ENCODE assay signal across 32 cellular contexts in genomic region chr10:65910209-65910608, GRCh38.
"Had no signal": no experiment of that assay in that cellular context is flagged by ENCODE, and none has a peak within 500 bp of the region (broad histone marks: within the 10 kb centered on the region; RNA-seq: fewer than 3 reads in every experiment).

No MANE protein-coding gene starts in this region.

- ATAC-seq: activated CD4-positive, CD25-positive, alpha-beta regulatory T cell treated with anti-CD3 and anti-CD28 coated beads, Interleukin-2, amount 50 U/mL, for 24 hours; activated CD8-positive, alpha-beta T cell treated with anti-CD3 and anti-CD28 coated beads, Interleukin-2, amount 10 ng/mL, durations not matched to agents 7 days and 5 days; activated naive CD4-positive, alpha-beta T cell treated with anti-CD3 and anti-CD28 coated beads, Interleukin-2, amount 50 U/mL, for 72 hours; activated T-cell treated with anti-CD3 and anti-CD28 coated beads, Interleukin-2, amount 50 U/mL, for 72 hours; gastroesophageal sphincter; T-helper 17 cell had no signal

- H3K4me3 Mint-ChIP-seq: activated B cell treated with CpG ODN at 0.5 μM for 24 hours; activated CD4-positive, alpha-beta memory T cell treated with anti-CD3 and anti-CD28 coated beads for 36 hours; activated CD8-positive, alpha-beta T cell treated with anti-CD3 and anti-CD28 coated beads, Interleukin-2, amount 10 ng/mL, durations not matched to agents 7 days and 5 days; activated naive CD4-positive, alpha-beta T cell treated with anti-CD3 and anti-CD28 coated beads, Interleukin-2, amount 10 ng/mL, durations not matched to agents 7 days and 5 days; activated naive CD8-positive, alpha-beta T cell treated with anti-CD3 and anti-CD28 coated beads, Interleukin-2, amount 10 ng/mL, durations not matched to agents 7 days and 5 days; activated T-cell treated with anti-CD3 and anti-CD28 coated beads, Interleukin-2, amount 50 U/mL, for 24 hours; activated T-cell treated with anti-CD3 and anti-CD28 coated beads, Interleukin-2, amount 50 U/mL, for 72 hours; brain; T-helper 17 cell; T-helper 2 cell treated with Interferon-gamma antibody and Interleukin-4, amounts not matched to agents 5 μg/mL and 100 μg/mL, for 36 hours had no signal

- H3K36me3 Mint-ChIP-seq: activated CD4-positive, alpha-beta memory T cell treated with anti-CD3 and anti-CD28 coated beads for 36 hours; activated naive CD4-positive, alpha-beta T cell treated with anti-CD3 and anti-CD28 coated beads, Interleukin-2, amount 10 ng/mL, durations not matched to agents 7 days and 5 days; activated naive CD4-positive, alpha-beta T cell treated with anti-CD3 and anti-CD28 coated beads, Interleukin-2, amount 50 U/mL, for 72 hours; activated naive CD8-positive, alpha-beta T cell treated with anti-CD3 and anti-CD28 coated beads, Interleukin-2, amount 10 ng/mL, durations not matched to agents 7 days and 5 days; brain had no signal

- H3K27ac Mint-ChIP-seq: activated B cell treated with CpG ODN at 0.5 μM for 24 hours; activated CD4-positive, alpha-beta memory T cell treated with anti-CD3 and anti-CD28 coated beads for 36 hours; activated CD8-positive, alpha-beta T cell treated with anti-CD3 and anti-CD28 coated beads, Interleukin-2, amount 10 ng/mL, durations not matched to agents 7 days and 5 days; activated naive CD4-positive, alpha-beta T cell treated with anti-CD3 and anti-CD28 coated beads, Interleukin-2, amount 10 ng/mL, durations not matched to agents 7 days and 5 days; activated naive CD4-positive, alpha-beta T cell treated with anti-CD3 and anti-CD28 coated beads, Interleukin-2, amount 50 U/mL, for 72 hours; activated naive CD8-positive, alpha-beta T cell treated with anti-CD3 and anti-CD28 coated beads, Interleukin-2, amount 10 ng/mL, durations not matched to agents 7 days and 5 days; activated T-cell treated with anti-CD3 and anti-CD28 coated beads, Interleukin-2, amount 50 U/mL, for 24 hours; activated T-cell treated with anti-CD3 and anti-CD28 coated beads, Interleukin-2, amount 50 U/mL, for 72 hours; T-helper 17 cell; T-helper 2 cell treated with Interferon-gamma antibody and Interleukin-4, amounts not matched to agents 5 μg/mL and 100 μg/mL, for 36 hours had no signal

- DNase-seq: activated B cell treated with CpG ODN at 0.5 μM for 24 hours; activated CD4-positive, alpha-beta memory T cell treated with anti-CD3 and anti-CD28 coated beads for 36 hours; activated CD4-positive, alpha-beta T cell treated with anti-CD3 and anti-CD28 coated beads for 48 hours; activated CD4-positive, alpha-beta T cell treated with anti-CD3 and anti-CD28 coated beads, Interleukin-2, amount 50 U/mL, for 1 hour; activated CD8-positive, alpha-beta memory T cell treated with anti-CD3 and anti-CD28 coated beads, Interleukin-2, amount 50 U/mL, for 48 hours; activated CD8-positive, alpha-beta T cell treated with anti-CD3 and anti-CD28 coated beads, Interleukin-2, amount 10 ng/mL, durations not matched to agents 7 days and 5 days; activated gamma-delta T cell; activated naive CD4-positive, alpha-beta T cell; activated naive CD4-positive, alpha-beta T cell treated with anti-CD3 and anti-CD28 coated beads, Interleukin-2, amount 10 ng/mL, durations not matched to agents 7 days and 5 days; activated naive CD8-positive, alpha-beta T cell treated with anti-CD3 and anti-CD28 coated beads, Interleukin-2, amount 10 ng/mL, durations not matched to agents 7 days and 5 days; activated T-cell treated with anti-CD3 and anti-CD28 coated beads for 4 hours; activated T-cell treated with anti-CD3 and anti-CD28 coated beads, Interleukin-2, amount 50 U/mL, for 24 hours; activated T-cell treated with anti-CD3 and anti-CD28 coated beads, Interleukin-2, amount 50 U/mL, for 72 hours; central memory CD4-positive, alpha-beta T cell; cerebellar nuclear complex; colonic mucosa; effector CD8-positive, alpha-beta T cell; esophagus squamous epithelium; foreskin melanocyte; T-helper 1 cell; T-helper 17 cell; T1000; WERI-Rb-1 had no signal

- H3K27ac ChIP-seq: ascending aorta, breast epithelium, cardiac muscle cell, colonic mucosa, epithelial cell of prostate, esophagus squamous epithelium, gastroesophageal sphincter, WERI-Rb-1 had no signal

- H3K4me1 ChIP-seq: ascending aorta, breast epithelium, colonic mucosa, esophagus squamous epithelium, gastroesophageal sphincter had no signal

- H3K36me3 ChIP-seq: ascending aorta, breast epithelium, cardiac muscle cell, colonic mucosa, esophagus squamous epithelium, gastroesophageal sphincter, WERI-Rb-1 had no signal

- H3K27me3 Mint-ChIP-seq: activated B cell treated with CpG ODN at 0.5 μM for 24 hours; activated CD4-positive, alpha-beta memory T cell treated with anti-CD3 and anti-CD28 coated beads for 36 hours; activated naive CD4-positive, alpha-beta T cell treated with anti-CD3 and anti-CD28 coated beads, Interleukin-2, amount 10 ng/mL, durations not matched to agents 7 days and 5 days; activated naive CD8-positive, alpha-beta T cell treated with anti-CD3 and anti-CD28 coated beads, Interleukin-2, amount 10 ng/mL, durations not matched to agents 7 days and 5 days; activated T-cell treated with anti-CD3 and anti-CD28 coated beads, Interleukin-2, amount 50 U/mL, for 24 hours; brain; T-helper 17 cell had no signal

- H3K4me1 Mint-ChIP-seq: activated B cell treated with CpG ODN at 0.5 μM for 24 hours; activated naive CD4-positive, alpha-beta T cell treated with anti-CD3 and anti-CD28 coated beads, Interleukin-2, amount 10 ng/mL, durations not matched to agents 7 days and 5 days; activated naive CD8-positive, alpha-beta T cell treated with anti-CD3 and anti-CD28 coated beads, Interleukin-2, amount 10 ng/mL, durations not matched to agents 7 days and 5 days; T-helper 17 cell had no signal

- H3K9me3 Mint-ChIP-seq: brain had no signal

- H3K4me3 ChIP-seq: ascending aorta, breast epithelium, cardiac muscle cell, colonic mucosa, esophagus squamous epithelium, gastroesophageal sphincter had no signal

- H3K27me3 ChIP-seq: ascending aorta, breast epithelium, cardiac muscle cell, colonic mucosa, esophagus squamous epithelium, gastroesophageal sphincter had no signal

- H3K9me3 ChIP-seq: ascending aorta, breast epithelium, colonic mucosa, esophagus squamous epithelium, gastroesophageal sphincter had no signal
